Comparison of ENCODE assay signal across 13 cellular contexts in the genomic region with DNA sequence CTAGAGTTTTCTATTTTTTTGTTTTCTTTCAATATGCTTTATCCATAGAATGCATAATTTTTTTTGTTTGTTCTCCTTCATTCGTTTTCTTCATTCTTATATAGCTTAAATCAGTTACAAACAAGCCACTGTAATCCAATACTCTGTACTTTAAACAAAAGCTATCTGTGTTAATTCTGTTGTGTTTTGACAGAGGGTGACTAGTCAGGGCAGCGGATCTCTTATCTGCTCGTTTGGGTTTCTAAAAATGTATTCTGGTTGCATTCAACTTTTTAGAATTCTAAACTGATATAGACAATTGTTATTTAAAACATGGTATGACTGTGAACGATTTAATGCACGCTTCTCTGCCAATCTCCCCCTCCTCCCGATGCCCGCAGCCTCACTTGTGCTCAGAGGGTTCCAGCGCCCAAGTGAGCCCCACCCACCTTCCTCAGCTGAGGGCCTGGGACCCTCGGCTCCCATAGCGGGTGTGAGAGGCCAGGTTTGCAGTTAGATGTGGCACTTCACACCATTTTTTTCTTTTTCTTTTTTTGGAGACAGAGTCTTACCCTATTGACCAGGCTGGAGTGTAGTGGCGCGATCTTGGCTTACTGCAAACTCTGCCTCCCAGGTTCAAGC. TPM values are rescaled to one million over a fixed set of nuclear protein-coding genes. Genes with fewer than 3 reads are reported as not detected.
DNase-seq lines count a peak whose midpoint lies in the region; FAIRE-seq and TF ChIP-seq lines count a peak whose summit lies in the region.
"Had no signal": no experiment of that assay in that cellular context is flagged by ENCODE, and none has a peak within 500 bp of the region (broad histone marks: within the 10 kb centered on the region; RNA-seq: fewer than 3 reads in every experiment).

No MANE protein-coding gene starts in this region.

- peaks cover 24% of the 10 kb centered on the region for H3K4me1 ChIP-seq in astrocyte (ENCODE audit: insufficient read depth, low read length)

- no peaks in the 10 kb centered on the region for H3K9me3 ChIP-seq in astrocyte (ENCODE audit: insufficient read depth, low read depth, low read length)
- H3K9me3 ChIP-seq: heart left ventricle, SJSA1 had no signal

- no peak overlapping the region for H3K27ac Mint-ChIP-seq in astrocyte (ENCODE audit: unreplicated experiment)

- peak; percentile 60 for DNase-seq in COLO829 (ENCODE audit: low spot score)
- no peak for DNase-seq in NB4 (ENCODE audit: low read depth)
- DNase-seq in astrocyte (ENCODE audit: low read depth): peak; percentile 43
- peak; percentile 68 for DNase-seq in pons (ENCODE audit: low spot score)
- no peak for DNase-seq in HPDE6-E6E7 (ENCODE audit: extremely low spot score)
- DNase-seq in ecto neural progenitor cell (ENCODE audit: low spot score): no peak
- DNase-seq in AG20443 (ENCODE audit: low spot score): no peak
- DNase-seq: heart left ventricle, NCI-H1105, retina had no signal

- H3K9me3 Mint-ChIP-seq in astrocyte (ENCODE audit: unreplicated experiment): no peaks in the 10 kb centered on the region

- H3K36me3 ChIP-seq in astrocyte (ENCODE audit: insufficient read depth, low read length): no peaks in the 10 kb centered on the region
- H3K36me3 ChIP-seq: SJSA1 had no signal

- peaks cover 22% of the 10 kb centered on the region for H3K4me1 Mint-ChIP-seq in astrocyte (ENCODE audit: low read depth, unreplicated experiment)

- peaks cover 4% of the 10 kb centered on the region for H3K36me3 Mint-ChIP-seq in astrocyte (ENCODE audit: low read depth, unreplicated experiment)

- H3K4me3 ChIP-seq in NB4 (ENCODE audit: low read depth, low read length): peak overlapping the region; percentile 35
- H3K4me3 ChIP-seq in astrocyte (ENCODE audit: insufficient read depth, low read depth, low read length): no peak overlapping the region
- H3K4me3 ChIP-seq: heart left ventricle, SJSA1 had no signal

- no peak overlapping the region for H3K9ac ChIP-seq in astrocyte (ENCODE audit: low read length)

- no peak overlapping the region for H2AFZ ChIP-seq in astrocyte (ENCODE audit: low read depth, low read length)

- peaks cover 98% of the 10 kb centered on the region for H4K20me1 ChIP-seq in astrocyte (ENCODE audit: insufficient read depth, low read length)

- no peaks in the 10 kb centered on the region for H3K27me3 ChIP-seq in astrocyte (ENCODE audit: insufficient read depth, low read length)
- H3K27me3 ChIP-seq: heart left ventricle, SJSA1 had no signal

- H3K27ac ChIP-seq in astrocyte (ENCODE audit: low read depth, low read length): no peak overlapping the region
- H3K27ac ChIP-seq: VCaP had no signal

- H3K4me3 Mint-ChIP-seq in astrocyte (ENCODE audit: unreplicated experiment): no peak overlapping the region

- TF ChIP-seq POLR2A in NB4 (IDR thresholded peaks at IDR 0.05; ENCODE audit: extremely low read depth, insufficient read length): no peak

- no peaks in the 10 kb centered on the region for H3K27me3 Mint-ChIP-seq in astrocyte (ENCODE audit: low read depth, unreplicated experiment)

- no peak for FAIRE-seq in astrocyte (lab: Jason Lieb, UNC)
- FAIRE-seq: G401.6 had no signal

- peaks cover 88% of the 10 kb centered on the region for H3K79me2 ChIP-seq in astrocyte (ENCODE audit: insufficient read depth, low read length)

- TF ChIP-seq CTCF in NB4 (IDR thresholded peaks at IDR 0.05; ENCODE audit: low read depth, low read length) (no peak), astrocyte (IDR thresholded peaks at IDR 0.05; ENCODE audit: insufficient read depth, low read depth, low read length) (no peak)

- peak overlapping the region; percentile 42 for H3K4me2 ChIP-seq in astrocyte (ENCODE audit: low read length)

RNA-seq across cellular contexts. Expression of gene NCK2, which starts 44.1 kb away (rescaled TPM):
- 61.6 and 62.9 TPM in 2 replicates for total RNA-seq in astrocyte

Comparison
In these comparisons a context has a peak if more than half of its experiments do, and no peak if none do; other contexts are left out.
1. DNase-seq: peak in COLO829 (single experiment), astrocyte (single experiment) and pons (single experiment); none in NB4 (single experiment), HPDE6-E6E7 (single experiment), ecto neural progenitor cell (single experiment) and AG20443 (single experiment).